Comparison of ENCODE assay signal across 22 cellular contexts in the genomic region with DNA sequence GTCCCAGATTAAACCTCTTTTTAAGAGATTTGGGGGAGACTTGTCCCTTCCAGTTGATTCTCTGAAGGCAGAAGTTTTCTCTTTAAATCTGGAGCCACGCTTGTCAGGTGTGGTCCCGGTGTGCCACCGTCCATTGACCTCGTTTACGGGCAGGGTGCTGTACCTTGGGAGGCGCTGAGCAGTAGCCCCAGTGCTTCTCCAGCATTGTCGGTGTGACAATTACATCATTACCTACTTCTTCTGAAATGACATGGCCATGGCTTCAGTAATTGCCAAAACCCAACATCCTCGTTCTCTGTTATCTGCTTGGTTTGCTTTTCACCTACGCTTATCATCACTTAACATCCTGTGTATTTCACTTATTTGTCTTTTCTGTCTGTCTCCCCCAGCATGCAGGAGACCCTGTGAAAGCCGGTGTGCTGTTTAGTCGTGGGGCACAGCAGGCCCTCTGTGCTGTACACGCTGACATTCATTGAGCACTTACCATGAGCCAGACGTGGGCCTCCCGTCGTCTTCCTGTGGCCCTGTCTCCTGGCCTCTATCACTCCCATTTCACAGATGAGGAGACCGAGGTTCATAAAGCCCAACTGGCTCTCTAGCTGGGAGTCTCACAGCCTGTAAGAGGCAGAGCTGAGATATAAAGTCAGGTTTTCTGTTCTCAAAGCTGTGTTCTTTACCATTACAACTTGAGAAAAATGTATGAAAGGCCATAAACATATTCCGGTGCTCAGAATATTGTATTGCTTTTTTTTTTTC.
DNase-seq lines count a peak whose midpoint lies in the region; ATAC-seq, FAIRE-seq and TF ChIP-seq lines count a peak whose summit lies in the region.
"Had no signal": no experiment of that assay in that cellular context is flagged by ENCODE, and none has a peak within 500 bp of the region (broad histone marks: within the 10 kb centered on the region; RNA-seq: fewer than 3 reads in every experiment).

No MANE protein-coding gene starts in this region.

- intact Hi-C loops in Caco-2 (cut with micrococcal nuclease; ENCODE audit: unreplicated experiment) (no loop called here), GM12878 (cut with micrococcal nuclease; ENCODE audit: unreplicated experiment) (no loop called here)

- H3K27me3 Mint-ChIP-seq in Caco-2 (ENCODE audit: insufficient read depth, unreplicated experiment) (no peaks in the 10 kb centered on the region), mesothelial cell of epicardium (ENCODE audit: low read depth) (no peaks in the 10 kb centered on the region)
- H3K27me3 Mint-ChIP-seq: activated naive CD4-positive, alpha-beta T cell treated with anti-CD3 and anti-CD28 coated beads, Interleukin-2, amount 50 U/mL, for 24 hours; naive thymus-derived CD8-positive, alpha-beta T cell had no signal

- peak overlapping the region; percentile 62 for H3K27ac Mint-ChIP-seq in Caco-2 (ENCODE audit: unreplicated experiment)
- peak overlapping the region; percentile 91 for H3K27ac Mint-ChIP-seq in mesothelial cell of epicardium
- H3K27ac Mint-ChIP-seq: activated naive CD4-positive, alpha-beta T cell treated with anti-CD3 and anti-CD28 coated beads, Interleukin-2, amount 50 U/mL, for 24 hours had no signal

- in situ Hi-C loops in GM12878 (cut with MboI) = no loop called here

- CTCF ChIA-PET in A549 (lab: Yijun Ruan, JAX) (interaction anchor here (0.6 to 3.0 kb wide), 3 partner anchors 9 to 164 kb away, joined by 3 to 13 read pairs (median 4); no protein-coding TSS in a partner anchor), Caco-2 (lab: Charles Lee) (no interaction called here), GM12878 (lab: Yijun Ruan, JAX) (interaction anchor here (1.0 kb wide), 1 partner anchor 9 kb away, joined by 5 read pairs; no protein-coding TSS in a partner anchor)

- RAD21 ChIA-PET in GM12878 (lab: Charles Lee; ENCODE audit: unreplicated experiment) = interaction anchor here (0.9 kb wide), 1 partner anchor 107 kb away, joined by 4 read pairs; no protein-coding TSS in a partner anchor

- no peaks in the 10 kb centered on the region for H3K9me3 Mint-ChIP-seq in Caco-2 (ENCODE audit: unreplicated experiment)
- H3K9me3 Mint-ChIP-seq in mesothelial cell of epicardium = no peaks in the 10 kb centered on the region
- H3K9me3 Mint-ChIP-seq: activated naive CD4-positive, alpha-beta T cell treated with anti-CD3 and anti-CD28 coated beads, Interleukin-2, amount 50 U/mL, for 24 hours; naive thymus-derived CD8-positive, alpha-beta T cell had no signal

- WGBS in A549 (ENCODE audit: missing lambda C conversion rate) = 95% methylated on average over 17 of the region's 17 CpGs
- WGBS in GM12878 (ENCODE audit: insufficient coverage, insufficient replicate concordance, low lambda C conversion rate, missing lambda C conversion rate) = 84% methylated on average over 17 of the region's 17 CpGs

- BruUV-seq in Caco-2 (replicated peaks; lab: Mats Ljungman, UMichigan) = no TSS peak
- BruUV-seq in GM12878 (replicated peaks; lab: Mats Ljungman, UMichigan) = no TSS peak

- H3K27ac ChIP-seq in A549 (peak overlapping the region; percentile 91 to 92; a peak in 3 of 6 replicates), GM12878 (ENCODE audit: control insufficient read depth, insufficient read depth) (no peak overlapping the region), WERI-Rb-1 (no peak overlapping the region)
- H3K27ac ChIP-seq: esophagus squamous epithelium, gastroesophageal sphincter, tibial nerve had no signal

- H3K36me3 Mint-ChIP-seq in Caco-2 (ENCODE audit: insufficient read depth, unreplicated experiment) = peaks cover 36% of the 10 kb centered on the region
- H3K36me3 Mint-ChIP-seq in mesothelial cell of epicardium = peaks cover 7% of the 10 kb centered on the region
- H3K36me3 Mint-ChIP-seq: activated naive CD4-positive, alpha-beta T cell treated with anti-CD3 and anti-CD28 coated beads, Interleukin-2, amount 50 U/mL, for 24 hours had no signal

- POLR2A ChIA-PET in A549 (lab: Yijun Ruan, JAX) (no interaction called here), Caco-2 (lab: Charles Lee) (no interaction called here), GM12878 (lab: Charles Lee) (no interaction called here)

- no peaks in the 10 kb centered on the region for H3K9me3 ChIP-seq in A549
- no peaks in the 10 kb centered on the region for H3K9me3 ChIP-seq in Caco-2
- no peaks in the 10 kb centered on the region for H3K9me3 ChIP-seq in GM12878 (replicated peaks; ENCODE audit: control insufficient read depth, insufficient read depth, low read length)
- H3K9me3 ChIP-seq in WERI-Rb-1 (ENCODE audit: severe bottlenecking) = no peaks in the 10 kb centered on the region
- H3K9me3 ChIP-seq: esophagus squamous epithelium, gastroesophageal sphincter, tibial nerve had no signal

- H3K4me3 Mint-ChIP-seq in Caco-2 (ENCODE audit: unreplicated experiment) (no peak overlapping the region), mesothelial cell of epicardium (no peak overlapping the region)
- H3K4me3 Mint-ChIP-seq: activated naive CD4-positive, alpha-beta T cell treated with anti-CD3 and anti-CD28 coated beads, Interleukin-2, amount 50 U/mL, for 24 hours; naive thymus-derived CD8-positive, alpha-beta T cell had no signal

- SMC1A ChIA-PET in GM12878 (lab: Charles Lee; ENCODE audit: uncharacterized antibody, unreplicated experiment) = no interaction called here

- DNase-seq in A549 (ENCODE audit: low read depth in 1 of 2, low spot score in 1 of 2) = no peak
- DNase-seq in Caco-2 = no peak
- no peak for DNase-seq in GM12878 (ENCODE audit: low read depth, low spot score)
- no peak for DNase-seq in mesothelial cell of epicardium (ENCODE audit: low spot score in 2 of 2, unreplicated experiment in 2 of 2)
- DNase-seq in WERI-Rb-1 = no peak
- DNase-seq in OCI-M2 (lab: John Stamatoyannopoulos, UW; ENCODE audit: unreplicated experiment) = no peak
- no peak for DNase-seq in Ammon's horn (ENCODE audit: low spot score)
- DNase-seq in NCI-H2171 treated with DMSO at 0.1 percent for 48 hours (lab: John Stamatoyannopoulos, UW) = no peak
- DNase-seq: activated CD4-positive, alpha-beta T cell treated with anti-CD3 and anti-CD28 coated beads, Interleukin-2, amount 50 U/mL, for 4 hours; effector CD4-positive, alpha-beta T cell; esophagus squamous epithelium; mesenchymal stem cell; naive thymus-derived CD8-positive, alpha-beta T cell; NCI-H1417 treated with DMSO at 0.1 percent for 48 hours; NCI-H526 treated with DMSO at 0.1 percent for 48 hours; stimulated activated naive CD4-positive, alpha-beta T cell had no signal

- peaks cover 59% of the 10 kb centered on the region for H3K4me1 ChIP-seq in A549
- H3K4me1 ChIP-seq in Caco-2 = peaks cover 48% of the 10 kb centered on the region
- no peaks in the 10 kb centered on the region for H3K4me1 ChIP-seq in GM12878 (ENCODE audit: control insufficient read depth, insufficient read depth, low read length)

- H3K36me3 ChIP-seq in Caco-2 (ENCODE audit: control insufficient read depth, insufficient read depth, low read length) (no peaks in the 10 kb centered on the region), GM12878 (ENCODE audit: control insufficient read depth in 2 of 2, insufficient read depth in 2 of 2, low read length in 1 of 2) (peaks cover 0 to 2% of the 10 kb centered on the region in 2 experiments; a peak in 3 of 4 replicates), WERI-Rb-1 (no peaks in the 10 kb centered on the region)

- TF ChIP-seq POLR2A in A549 (IDR thresholded peaks at IDR 0.05; ENCODE audit: low read length) (no peak), GM12878 (IDR thresholded peaks at IDR 0.05; ENCODE audit: low read depth, low read length) (no peak)

- no peak overlapping the region for H2AFZ ChIP-seq in GM12878 (ENCODE audit: control insufficient read depth, low read depth, low read length)

- no peak overlapping the region for H3K4me2 ChIP-seq in A549
- no peak overlapping the region for H3K4me2 ChIP-seq in GM12878 (ENCODE audit: control insufficient read depth, insufficient read depth)

- H3K4me1 Mint-ChIP-seq in Caco-2 (ENCODE audit: low read depth, unreplicated experiment) = peaks cover 55% of the 10 kb centered on the region
- peaks cover 40% of the 10 kb centered on the region for H3K4me1 Mint-ChIP-seq in mesothelial cell of epicardium

- TF ChIP-seq CTCF in A549 (IDR thresholded peaks at IDR 0.05) (no peak), Caco-2 (IDR thresholded peaks at IDR 0.05; ENCODE audit: insufficient read depth in 1 of 2, low read depth in 1 of 2, low read length in 1 of 2, severe bottlenecking in 1 of 2, unreplicated experiment in 1 of 2) (no peak), GM12878 (IDR thresholded peaks at IDR 0.05 in 2 of 3, conservative IDR thresholded peaks at IDR 0.05 in 1 of 3; ENCODE audit: control insufficient read depth in 2 of 3, extremely low read depth in 1 of 3, insufficient read depth in 1 of 3, low read depth in 3 of 3, low read length in 3 of 3) (no peak), mesothelial cell of epicardium (IDR thresholded peaks at IDR 0.05; ENCODE audit: unreplicated experiment) (no peak), WERI-Rb-1 (IDR thresholded peaks at IDR 0.05; ENCODE audit: low read depth, low read length) (no peak)

- FAIRE-seq in A549 (lab: Jason Lieb, UNC) = no peak
- no peak for FAIRE-seq in GM12878 (lab: Jason Lieb, UNC)
- FAIRE-seq: astrocyte, H1, HTR-8/SVneo had no signal

- no peak overlapping the region for H3K9ac ChIP-seq in GM12878 (ENCODE audit: control insufficient read depth, insufficient read depth, low read length)

- H3K27me3 ChIP-seq in Caco-2 (replicated peaks; ENCODE audit: control insufficient read depth, insufficient read depth, low read length) (no peaks in the 10 kb centered on the region), GM12878 (replicated peaks in 1 of 2; ENCODE audit: control insufficient read depth in 2 of 2, insufficient read depth in 2 of 2, low read length in 1 of 2) (no peaks in the 10 kb centered on the region), WERI-Rb-1 (ENCODE audit: insufficient read depth, low read depth, severe bottlenecking) (no peaks in the 10 kb centered on the region)
- H3K27me3 ChIP-seq: esophagus squamous epithelium, gastroesophageal sphincter, tibial nerve had no signal

- H3K4me3 ChIP-seq in A549 = no peak overlapping the region
- no peak overlapping the region for H3K4me3 ChIP-seq in Caco-2 (ENCODE audit: low read depth, low read length)
- no peak overlapping the region for H3K4me3 ChIP-seq in GM12878
- H3K4me3 ChIP-seq in WERI-Rb-1 (ENCODE audit: low read depth, low read length) = no peak overlapping the region
- H3K4me3 ChIP-seq: esophagus squamous epithelium, gastroesophageal sphincter, tibial nerve had no signal

- TF ChIP-seq EP300 in A549 (IDR thresholded peaks at IDR 0.05) (no peak), GM12878 (IDR thresholded peaks at IDR 0.05; ENCODE audit: borderline replicate concordance in 1 of 2, control insufficient read depth in 1 of 2, low read depth in 2 of 2, low read length in 2 of 2) (no peak)

- ATAC-seq in A549 = no peak
- no peak for ATAC-seq in GM12878
- ATAC-seq: gastroesophageal sphincter; naive thymus-derived CD8-positive, alpha-beta T cell had no signal

- no peaks in the 10 kb centered on the region; the same call in 1 of the 2 replicates for H3K79me2 ChIP-seq in GM12878 (ENCODE audit: control insufficient read depth, insufficient read depth, low read length)

- H4K20me1 ChIP-seq in GM12878 (ENCODE audit: control insufficient read depth, insufficient read depth) = 0 out of 2 replicates have a peak, but pooled peaks cover 3% of the 10 kb centered on the region

- TF ChIP-seq RAD21 in A549 (conservative IDR thresholded peaks at IDR 0.05 in 1 of 2, IDR thresholded peaks at IDR 0.05 in 1 of 2) = no peak
- TF ChIP-seq RAD21 in GM12878 (IDR thresholded peaks at IDR 0.05; ENCODE audit: insufficient read depth, low read depth, low read length) = no peak

Comparison
In these comparisons a context has a peak if more than half of its experiments do, and no peak if none do; other contexts are left out.
1. H3K27ac ChIP-seq: peak in A549 (2 of 2); none in GM12878 (single experiment) and WERI-Rb-1 (single experiment).